In the genomic region with DNA sequence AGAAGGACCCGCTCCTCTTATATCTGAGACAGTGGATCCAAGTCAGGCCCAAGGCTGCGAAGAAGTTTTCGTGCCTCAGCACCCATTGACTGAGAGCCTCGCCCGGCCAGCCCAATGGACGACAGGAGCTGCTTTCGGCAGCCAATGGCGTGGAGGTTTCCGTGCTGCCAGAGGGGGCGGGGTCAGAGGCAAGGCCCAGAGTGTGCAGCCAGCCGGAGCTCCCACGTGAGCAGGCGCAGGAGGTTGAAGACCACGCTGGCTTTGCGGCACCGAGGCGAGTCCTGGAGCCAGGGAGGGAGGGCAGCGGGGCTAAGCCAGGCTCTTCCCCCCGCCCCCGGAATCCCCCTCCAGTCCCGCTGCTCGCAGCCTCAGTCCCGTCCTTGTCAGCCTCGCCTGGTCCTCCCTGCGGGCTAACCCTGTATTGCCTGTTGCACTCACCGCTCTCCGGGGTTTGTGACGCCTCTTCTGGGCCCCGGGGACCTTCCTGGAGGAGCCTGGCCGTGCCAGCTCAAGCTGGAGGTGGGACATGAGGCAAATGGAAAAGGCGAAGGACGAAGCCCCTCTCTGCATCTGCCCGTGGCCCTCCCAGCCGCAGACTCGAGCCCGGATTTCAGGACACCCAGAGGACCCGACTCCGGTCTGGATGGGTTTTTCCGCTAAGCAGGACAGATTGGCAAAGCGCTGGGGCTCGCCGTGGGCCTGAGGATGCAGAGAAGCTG, we compare ENCODE assay signal across 10 cellular contexts. TPM values are rescaled to one million over a fixed set of nuclear protein-coding genes. Genes with fewer than 3 reads are reported as not detected.
DNase-seq lines count a peak whose midpoint lies in the region; ATAC-seq, FAIRE-seq and TF ChIP-seq lines count a peak whose summit lies in the region.
"Had no signal": no experiment of that assay in that cellular context is flagged by ENCODE, and none has a peak within 500 bp of the region (broad histone marks: within the 10 kb centered on the region; RNA-seq: fewer than 3 reads in every experiment).

No MANE protein-coding gene starts in this region.

- H3K4me1 ChIP-seq in kidney (ENCODE audit: control insufficient read depth in 1 of 2, insufficient read depth in 1 of 2, low read depth in 1 of 2, low read length in 2 of 2): peaks cover 0 to 2% of the 10 kb centered on the region in 2 donors
- peaks cover 0 to 10% of the 10 kb centered on the region in 2 donors for H3K4me1 ChIP-seq in thoracic aorta (ENCODE audit: control insufficient read depth in 1 of 2, low read depth in 2 of 2)
- peaks cover 0 to 13% (median 5%) of the 10 kb centered on the region in 4 donors for H3K4me1 ChIP-seq in tibial artery

- no peak for FAIRE-seq in kidney (lab: Jason Lieb, UNC)

- H3K27ac ChIP-seq in kidney (ENCODE audit: low read depth in 2 of 2, low read length in 2 of 2): no peak overlapping the region
- no peak overlapping the region for H3K27ac ChIP-seq in thoracic aorta
- no peak overlapping the region for H3K27ac ChIP-seq in tibial artery

- CTCF ChIA-PET in activated CD4-positive, alpha-beta T cell treated with anti-CD3 and anti-CD28 coated beads, Interleukin-2, amount 10 ng/mL, durations not matched to agents 7 days and 5 days (lab: Charles Lee): interaction anchor here (1.0 kb wide), 1 partner anchor 48 kb away, joined by 3 read pairs; no protein-coding TSS in a partner anchor

- H3K36me3 Mint-ChIP-seq in activated CD4-positive, alpha-beta T cell treated with anti-CD3 and anti-CD28 coated beads, Interleukin-2, amount 10 ng/mL, durations not matched to agents 7 days and 5 days (ENCODE audit: low read depth): no peaks in the 10 kb centered on the region
- H3K36me3 Mint-ChIP-seq in activated naive CD8-positive, alpha-beta T cell: no peaks in the 10 kb centered on the region

- peak; percentile 67 for DNase-seq in activated CD4-positive, alpha-beta T cell treated with anti-CD3 and anti-CD28 coated beads for 48 hours
- DNase-seq in activated CD4-positive, alpha-beta T cell treated with anti-CD3 and anti-CD28 coated beads, Interleukin-2, amount 10 ng/mL, durations not matched to agents 7 days and 5 days: no peak
- DNase-seq in kidney (peak; percentile 78), thoracic aorta (ENCODE audit: low spot score) (no peak), tibial artery (no peak)

- H3K4me3 ChIP-seq in kidney (ENCODE audit: low read length in 2 of 2) (no peak overlapping the region), thoracic aorta (peak overlapping the region; percentile 41), tibial artery (no peak overlapping the region)

- H3K36me3 ChIP-seq in kidney (ENCODE audit: control insufficient read depth in 1 of 2, insufficient read depth in 2 of 2, low read length in 2 of 2): no peaks in the 10 kb centered on the region
- H3K36me3 ChIP-seq in thoracic aorta: no peaks in the 10 kb centered on the region
- no peaks in the 10 kb centered on the region for H3K36me3 ChIP-seq in tibial artery

- H3K27me3 ChIP-seq in thoracic aorta (replicated peaks; ENCODE audit: insufficient read depth) (peaks cover 5% of the 10 kb centered on the region), tibial artery (peaks cover 0 to 60% of the 10 kb centered on the region in 2 donors)

- no peak for ATAC-seq in thoracic aorta (ENCODE audit: insufficient number of reproducible peaks, low FRiP score, low read depth)
- ATAC-seq in GM21515 (IDR thresholded peaks at IDR 0.05; ENCODE audit: unreplicated experiment): no peak
- no peak for ATAC-seq in GM18873 (IDR thresholded peaks at IDR 0.05; ENCODE audit: low FRiP score, unreplicated experiment)

- intact Hi-C loops in kidney (cut with DNase I): no loop called here
- intact Hi-C loops in tibial artery (cut with DNase I; ENCODE audit: low total_unique reads): no loop called here

- H3K9ac ChIP-seq in kidney (ENCODE audit: low read length in 2 of 2): no peak overlapping the region

- TF ChIP-seq CTCF in kidney (IDR thresholded peaks at IDR 0.05; ENCODE audit: borderline replicate concordance, extremely low read depth, insufficient read depth): no peak
- no peak for TF ChIP-seq CTCF in thoracic aorta (IDR thresholded peaks at IDR 0.05)
- no peak for TF ChIP-seq CTCF in tibial artery (IDR thresholded peaks at IDR 0.05)

- POLR2A ChIA-PET in activated CD4-positive, alpha-beta T cell treated with anti-CD3 and anti-CD28 coated beads, Interleukin-2, amount 10 ng/mL, durations not matched to agents 7 days and 5 days (lab: Charles Lee): no interaction called here

- H3K9me3 Mint-ChIP-seq in activated CD4-positive, alpha-beta T cell treated with anti-CD3 and anti-CD28 coated beads, Interleukin-2, amount 10 ng/mL, durations not matched to agents 7 days and 5 days: no peaks in the 10 kb centered on the region
- no peaks in the 10 kb centered on the region for H3K9me3 Mint-ChIP-seq in activated naive CD8-positive, alpha-beta T cell (ENCODE audit: low read depth)

- no peak overlapping the region for H3K4me3 Mint-ChIP-seq in activated CD4-positive, alpha-beta T cell treated with anti-CD3 and anti-CD28 coated beads, Interleukin-2, amount 10 ng/mL, durations not matched to agents 7 days and 5 days
- H3K4me3 Mint-ChIP-seq in activated naive CD8-positive, alpha-beta T cell: peak overlapping the region; percentile 58

- H3K9me3 ChIP-seq in kidney (ENCODE audit: control insufficient read depth in 1 of 2, low read length in 2 of 2) (no peaks in the 10 kb centered on the region), thoracic aorta (no peaks in the 10 kb centered on the region), tibial artery (no peaks in the 10 kb centered on the region)

- peaks cover 4% of the 10 kb centered on the region for H3K4me1 Mint-ChIP-seq in activated CD4-positive, alpha-beta T cell treated with anti-CD3 and anti-CD28 coated beads, Interleukin-2, amount 10 ng/mL, durations not matched to agents 7 days and 5 days
- peaks cover 4% of the 10 kb centered on the region for H3K4me1 Mint-ChIP-seq in activated naive CD8-positive, alpha-beta T cell (ENCODE audit: low read depth)

- peaks cover 11% of the 10 kb centered on the region for H3K27me3 Mint-ChIP-seq in activated CD4-positive, alpha-beta T cell treated with anti-CD3 and anti-CD28 coated beads, Interleukin-2, amount 10 ng/mL, durations not matched to agents 7 days and 5 days
- peaks cover 1% of the 10 kb centered on the region for H3K27me3 Mint-ChIP-seq in activated naive CD8-positive, alpha-beta T cell

- H3K27ac Mint-ChIP-seq in activated CD4-positive, alpha-beta T cell treated with anti-CD3 and anti-CD28 coated beads, Interleukin-2, amount 10 ng/mL, durations not matched to agents 7 days and 5 days: no peak overlapping the region
- no peak overlapping the region for H3K27ac Mint-ChIP-seq in activated naive CD8-positive, alpha-beta T cell

RNA-seq across cellular contexts. Expression of a gene that starts 1.5 kb away (rescaled TPM):
- not detected for total RNA-seq in activated CD4-positive, alpha-beta T cell treated with anti-CD3 and anti-CD28 coated beads, Interleukin-2, amount 10 ng/mL, durations not matched to agents 7 days and 5 days
- total RNA-seq in kidney (not detected), thoracic aorta (not detected)
- not detected for polyA plus RNA-seq in kidney (ENCODE audit: insufficient read depth, low read depth, low replicate concordance)
- total RNA-seq: urinary bladder had no signal
- polyA plus RNA-seq: urinary bladder had no signal

RNA-seq across cellular contexts. Expression of a gene that starts 2.3 kb away (rescaled TPM):
- total RNA-seq in activated CD4-positive, alpha-beta T cell treated with anti-CD3 and anti-CD28 coated beads, Interleukin-2, amount 10 ng/mL, durations not matched to agents 7 days and 5 days: not detected
- total RNA-seq in kidney (not detected), thoracic aorta (not detected)
- polyA plus RNA-seq in kidney (ENCODE audit: insufficient read depth, low read depth, low replicate concordance): not detected
- total RNA-seq: mononuclear cell, urinary bladder had no signal
- polyA plus RNA-seq: urinary bladder had no signal

RNA-seq across cellular contexts. Expression of a gene that starts 21.1 kb away (rescaled TPM):
- not detected for total RNA-seq in activated CD4-positive, alpha-beta T cell treated with anti-CD3 and anti-CD28 coated beads, Interleukin-2, amount 10 ng/mL, durations not matched to agents 7 days and 5 days
- total RNA-seq in kidney: not detected
- not detected for polyA plus RNA-seq in kidney (ENCODE audit: insufficient read depth, low read depth, low replicate concordance)
- total RNA-seq in thoracic aorta: not detected
- total RNA-seq: mononuclear cell, urinary bladder had no signal
- polyA plus RNA-seq: urinary bladder had no signal

RNA-seq across cellular contexts. Expression of a gene that starts 43.0 kb away (rescaled TPM):
- not detected for total RNA-seq in activated CD4-positive, alpha-beta T cell treated with anti-CD3 and anti-CD28 coated beads, Interleukin-2, amount 10 ng/mL, durations not matched to agents 7 days and 5 days
- total RNA-seq in kidney (not detected), thoracic aorta (not detected)
- not detected for polyA plus RNA-seq in kidney (ENCODE audit: insufficient read depth, low read depth, low replicate concordance)
- total RNA-seq: mononuclear cell, urinary bladder had no signal
- polyA plus RNA-seq: urinary bladder had no signal

RNA-seq across cellular contexts. Expression of a gene that starts 49.1 kb away (rescaled TPM):
- not detected for total RNA-seq in activated CD4-positive, alpha-beta T cell treated with anti-CD3 and anti-CD28 coated beads, Interleukin-2, amount 10 ng/mL, durations not matched to agents 7 days and 5 days
- total RNA-seq in kidney (not detected), thoracic aorta (not detected)
- polyA plus RNA-seq in kidney (ENCODE audit: insufficient read depth, low read depth, low replicate concordance): not detected
- total RNA-seq: mononuclear cell, urinary bladder had no signal
- polyA plus RNA-seq: urinary bladder had no signal

Comparison
In these comparisons a context has a peak if more than half of its experiments do, and no peak if none do; other contexts are left out.
1. DNase-seq: peak in activated CD4-positive, alpha-beta T cell treated with anti-CD3 and anti-CD28 coated beads for 48 hours (single experiment) and kidney (single experiment); none in activated CD4-positive, alpha-beta T cell treated with anti-CD3 and anti-CD28 coated beads, Interleukin-2, amount 10 ng/mL, durations not matched to agents 7 days and 5 days (single experiment), thoracic aorta (single experiment) and tibial artery (0 of 2).